ENCODE assay signal across 4 cellular contexts in the genomic region with DNA sequence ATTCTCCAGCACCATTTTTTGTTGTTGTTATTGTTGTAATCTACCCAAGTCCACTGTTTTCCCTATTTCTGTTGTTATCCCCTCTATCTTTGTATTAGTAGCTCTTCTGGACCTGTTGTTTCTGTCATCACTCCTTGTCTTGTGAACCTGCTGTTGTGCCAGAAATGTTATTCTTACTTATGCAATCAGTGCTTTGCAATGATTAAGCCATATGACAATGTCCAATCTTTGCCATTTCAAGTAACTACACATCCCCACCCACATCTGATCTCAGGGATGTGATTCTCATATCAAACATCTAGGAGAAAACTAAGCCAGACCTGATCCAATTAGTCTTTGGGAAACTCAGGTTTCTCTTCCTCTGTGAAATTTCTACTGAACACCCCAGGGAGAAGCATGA.
"Had no signal": no experiment of that assay in that cellular context is flagged by ENCODE, and none has a peak within 500 bp of the region (broad histone marks: within the 10 kb centered on the region; RNA-seq: fewer than 3 reads in every experiment).

No MANE protein-coding gene starts in this region.

- DNase-seq: H9, HCEC 1CT, IMR-90 had no signal

- H3K4me3 ChIP-seq: GM23338 had no signal

- ATAC-seq: GM23338 had no signal
